Comparison of ENCODE assay signal across 14 cellular contexts in the genomic region with DNA sequence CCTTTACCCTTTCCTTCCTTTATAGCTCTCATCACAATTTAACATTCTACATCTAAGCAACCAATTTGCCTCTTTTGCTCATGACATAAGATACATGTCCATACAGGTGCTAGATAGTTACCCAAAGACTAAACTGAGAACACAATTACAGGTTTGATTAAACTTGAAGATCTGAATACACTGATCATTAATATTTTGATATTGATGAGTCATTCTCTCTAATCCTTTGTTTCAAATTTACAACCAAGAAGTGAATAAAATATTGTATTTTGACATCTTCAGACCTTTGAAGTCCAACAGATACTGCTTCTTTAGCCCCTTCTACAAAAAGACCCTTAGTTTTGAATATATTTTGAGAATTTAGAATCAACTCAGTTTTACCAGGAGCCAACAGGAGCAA. TPM values are rescaled to one million over a fixed set of nuclear protein-coding genes. Genes with fewer than 3 reads are reported as not detected.
DNase-seq lines count a peak whose midpoint lies in the region; ATAC-seq and TF ChIP-seq lines count a peak whose summit lies in the region.
"Had no signal": no experiment of that assay in that cellular context is flagged by ENCODE, and none has a peak within 500 bp of the region (broad histone marks: within the 10 kb centered on the region; RNA-seq: fewer than 3 reads in every experiment).

No MANE protein-coding gene starts in this region.

- RAD21 ChIA-PET in HCT116 (lab: Charles Lee; ENCODE audit: low non-redundant PET in 1 of 2, low total read pairs in 2 of 2, uncharacterized antibody in 2 of 2, unreplicated experiment in 2 of 2), result no interaction called here

- peak overlapping the region in 5 of 11 experiments; percentile 98 to 100 (median 100); a peak in 6 of 22 replicates for H3K27ac ChIP-seq in BLaER1 treated with 17β-estradiol and CSF1 and Interleukin-3, amounts not matched to agents 10 nM and 100 nM
- H3K27ac ChIP-seq in HCT116 (ENCODE audit: low read depth, low read length) (no peak overlapping the region), mesodermal cell (ENCODE audit: low read depth, low read length, severe bottlenecking) (no peak overlapping the region), gastrocnemius medialis (peak overlapping the region in 1 of 4 donors; percentile 95)
- H3K27ac ChIP-seq: heart left ventricle, skin epidermis had no signal

- no peaks in the 10 kb centered on the region for H3K9me2 ChIP-seq in HCT116 (ENCODE audit: insufficient read depth)

- H3K4me1 ChIP-seq in BLaER1 treated with 17β-estradiol and CSF1 and Interleukin-3, amounts not matched to agents 10 nM and 100 nM, result peaks cover 41 to 62% (median 56%) of the 10 kb centered on the region in 10 experiments
- H3K4me1 ChIP-seq in HCT116 (ENCODE audit: control insufficient read depth in 1 of 2, insufficient read depth in 2 of 2, low read length in 2 of 2) (peaks cover 13 to 27% of the 10 kb centered on the region in 2 experiments; a peak in 3 of 4 replicates), mesodermal cell (ENCODE audit: control insufficient read depth, insufficient read depth, low read length, poor library complexity, severe bottlenecking) (peaks cover 11% of the 10 kb centered on the region), gastrocnemius medialis (peaks cover 30% of the 10 kb centered on the region in 2 donors)

- peaks cover 63 to 75% (median 68%) of the 10 kb centered on the region in 11 experiments for H4K20me1 ChIP-seq in BLaER1 treated with 17β-estradiol and CSF1 and Interleukin-3, amounts not matched to agents 10 nM and 100 nM
- H4K20me1 ChIP-seq in HCT116 (ENCODE audit: insufficient read depth), result peaks cover 29% of the 10 kb centered on the region; the same call in 1 of the 2 replicates

- peak overlapping the region in 7 of 11 experiments; percentile 3 to 100 (median 99); a peak in 8 of 22 replicates for H3K9ac ChIP-seq in BLaER1 treated with 17β-estradiol and CSF1 and Interleukin-3, amounts not matched to agents 10 nM and 100 nM
- 0 out of 2 replicates have a peak overlapping the region, but pooled peaks have one; percentile 6 for H3K9ac ChIP-seq in HCT116 (ENCODE audit: low read length)

- ATAC-seq in HCT116 (no peak), left cardiac atrium (no peak), gastrocnemius medialis (no peak)
- no peak for ATAC-seq in activated T-helper 17 cell treated with anti-CD3 and anti-CD28 coated beads, Interleukin-2, amount 50 U/mL, for 72 hours (replicated peaks)
- ATAC-seq: heart left ventricle had no signal

- peak overlapping the region in 7 of 10 experiments; percentile 94 to 100 (median 97); a peak in 10 of 20 replicates for H3K4me3 ChIP-seq in BLaER1 treated with 17β-estradiol and CSF1 and Interleukin-3, amounts not matched to agents 10 nM and 100 nM
- no peak overlapping the region for H3K4me3 ChIP-seq in HCT116 (replicated peaks in 1 of 2; ENCODE audit: low read depth in 1 of 2, low read length in 2 of 2)
- peak overlapping the region; percentile 93 for H3K4me3 ChIP-seq in mesodermal cell (ENCODE audit: extremely low read depth, insufficient read depth, low read length, poor library complexity, severe bottlenecking)
- peak overlapping the region in 2 of 4 donors; percentile 89 to 97 for H3K4me3 ChIP-seq in gastrocnemius medialis
- H3K4me3 ChIP-seq: skin epidermis had no signal

- peak overlapping the region; percentile 97 for H3K4me3 Mint-ChIP-seq in activated T-helper 17 cell treated with anti-CD3 and anti-CD28 coated beads, Interleukin-2, amount 50 U/mL, for 72 hours

- TF ChIP-seq POLR2A in HCT116 (IDR thresholded peaks at IDR 0.05; ENCODE audit: borderline replicate concordance, extremely low read depth, insufficient read depth, insufficient read length), result no peak
- TF ChIP-seq POLR2A in gastrocnemius medialis (IDR thresholded peaks at IDR 0.05), result no peak

- peaks cover 7 to 16% (median 12%) of the 10 kb centered on the region in 11 experiments; a peak in 20 of 22 replicates for H3K9me3 ChIP-seq in BLaER1 treated with 17β-estradiol and CSF1 and Interleukin-3, amounts not matched to agents 10 nM and 100 nM (replicated peaks in 1 of 11)
- H3K9me3 ChIP-seq in HCT116 (ENCODE audit: control insufficient read depth in 1 of 2, insufficient read depth in 1 of 2, low read depth in 1 of 2, low read length in 2 of 2) (no peaks in the 10 kb centered on the region), mesodermal cell (ENCODE audit: control insufficient read depth, low read length) (no peaks in the 10 kb centered on the region), gastrocnemius medialis (peaks cover 0 to 7% (median 0%) of the 10 kb centered on the region in 3 donors)

- H3K79me2 ChIP-seq in HCT116 (ENCODE audit: insufficient read depth, low read length), result peaks cover 74% of the 10 kb centered on the region

- no peak overlapping the region for H2AFZ ChIP-seq in HCT116 (ENCODE audit: low read depth, low read length, poor library complexity, severe bottlenecking)

- POLR2A ChIA-PET in HCT116 (lab: Charles Lee), result no interaction called here

- no peak for TF ChIP-seq CTCF in HCT116 (IDR thresholded peaks at IDR 0.05 in 2 of 3, conservative IDR thresholded peaks at IDR 0.05 in 1 of 3; ENCODE audit: borderline replicate concordance in 1 of 3, insufficient read depth in 1 of 3, low read depth in 2 of 3, low read length in 2 of 3)
- TF ChIP-seq CTCF in gastrocnemius medialis (IDR thresholded peaks at IDR 0.05 in 4 of 5, conservative IDR thresholded peaks at IDR 0.05 in 1 of 5), result no peak

- in situ Hi-C loops in gastrocnemius medialis (cut with MboI; ENCODE audit: low sequenced_read_pairs in 4 of 4), result loop anchor here (10.0 to 25.0 kb wide), 5 partner anchors 255 to 705 kb away; a partner anchor contains a TSS

- no peaks in the 10 kb centered on the region for H3K27me3 ChIP-seq in BLaER1 treated with 17β-estradiol and CSF1 and Interleukin-3, amounts not matched to agents 10 nM and 100 nM
- H3K27me3 ChIP-seq in HCT116 (ENCODE audit: insufficient read depth, low read length) (no peaks in the 10 kb centered on the region), gastrocnemius medialis (no peaks in the 10 kb centered on the region)
- H3K27me3 ChIP-seq: heart left ventricle had no signal

- H3K9me3 Mint-ChIP-seq in activated T-helper 17 cell treated with anti-CD3 and anti-CD28 coated beads, Interleukin-2, amount 50 U/mL, for 72 hours, result no peaks in the 10 kb centered on the region

- CTCF ChIA-PET in HCT116 (lab: Charles Lee), result no interaction called here

- H3K36me3 Mint-ChIP-seq in activated T-helper 17 cell treated with anti-CD3 and anti-CD28 coated beads, Interleukin-2, amount 50 U/mL, for 72 hours (ENCODE audit: low read depth), result peaks cover 84% of the 10 kb centered on the region

- H3K4me1 Mint-ChIP-seq in activated T-helper 17 cell treated with anti-CD3 and anti-CD28 coated beads, Interleukin-2, amount 50 U/mL, for 72 hours, result peaks cover 49% of the 10 kb centered on the region

- BruUV-seq in HCT116 (replicated peaks; lab: Mats Ljungman, UMichigan), result no TSS peak

- H3K27me3 Mint-ChIP-seq in activated T-helper 17 cell treated with anti-CD3 and anti-CD28 coated beads, Interleukin-2, amount 50 U/mL, for 72 hours, result no peaks in the 10 kb centered on the region

- DNase-seq in HCT116 (ENCODE audit: low read depth, low spot score) (no peak), HPDE6-E6E7 (ENCODE audit: extremely low spot score) (no peak), left cardiac atrium (no peak), HK-2 (ENCODE audit: unreplicated experiment) (no peak), gastrocnemius medialis (no peak)
- DNase-seq: cortex of kidney; heart left ventricle; midbrain; NCI-H524; stimulated activated CD8-positive, alpha-beta memory T cell treated with anti-CD3 and anti-CD28 coated beads, Interleukin-4, amount 100 ng/mL, for 48 hours had no signal

- H3K27ac Mint-ChIP-seq in activated T-helper 17 cell treated with anti-CD3 and anti-CD28 coated beads, Interleukin-2, amount 50 U/mL, for 72 hours, result peak overlapping the region; percentile 21

- peaks cover 18 to 58% (median 48%) of the 10 kb centered on the region in 11 experiments; a peak in 21 of 22 replicates for H3K36me3 ChIP-seq in BLaER1 treated with 17β-estradiol and CSF1 and Interleukin-3, amounts not matched to agents 10 nM and 100 nM
- H3K36me3 ChIP-seq in HCT116 (ENCODE audit: control insufficient read depth in 1 of 2, insufficient read depth in 2 of 2, low read length in 2 of 2) (peaks cover 0 to 9% of the 10 kb centered on the region in 2 experiments; a peak in 2 of 4 replicates), mesodermal cell (ENCODE audit: control insufficient read depth, insufficient read depth, low read length) (peaks cover 33% of the 10 kb centered on the region), gastrocnemius medialis (peaks cover 0 to 22% of the 10 kb centered on the region in 2 donors)

- intact Hi-C loops in HCT116 (cut with micrococcal nuclease), result loop anchor here (5.0 kb wide), 1 partner anchor 475 kb away; a partner anchor contains a TSS
- intact Hi-C loops in left cardiac atrium (cut with DNase I), result loop anchor here in 1 of 2 donors (5.0 to 10.0 kb wide), 2 partner anchors 183 to 265 kb away; a partner anchor contains a TSS
- intact Hi-C loops in gastrocnemius medialis (cut with DNase I; ENCODE audit: low total_unique reads), result loop anchor here (5.0 to 10.0 kb wide), 7 partner anchors 50 to 695 kb away; a partner anchor contains a TSS

- no peak for TF ChIP-seq RAD21 in HCT116 (IDR thresholded peaks at IDR 0.05; ENCODE audit: low read depth)

- H3K4me2 ChIP-seq in BLaER1 treated with 17β-estradiol and CSF1 and Interleukin-3, amounts not matched to agents 10 nM and 100 nM, result peak overlapping the region; percentile 82 to 98 (median 93); a peak in 21 of 22 replicates
- peak overlapping the region; percentile 81; the same call in 1 of the 2 replicates for H3K4me2 ChIP-seq in HCT116 (ENCODE audit: low read length)

RNA-seq across cellular contexts. Expression of a gene that starts 2.6 kb away (rescaled TPM):
- total RNA-seq in HCT116 (2021; ENCODE audit: unreplicated experiment) (531 TPM), left cardiac atrium (100 to 1,000 TPM; 299 to 358 TPM), gastrocnemius medialis (100 to 1,000 TPM; 336 to 660 (median 421) TPM)
- polyA plus RNA-seq in HCT116 (2012), result 226 and 309 TPM in 2 replicates
- 100 to 1,000 TPM; 715 to 937 TPM for total RNA-seq in activated T-helper 17 cell treated with anti-CD3 and anti-CD28 coated beads, Interleukin-2, amount 50 U/mL, for 72 hours
- 1,118 TPM for polyA plus RNA-seq in mesodermal cell (2013, experiment 1 of 2)
- polyA plus RNA-seq in mesodermal cell (2013, experiment 2 of 2), result 1,260 TPM

RNA-seq across cellular contexts. Expression of a gene that starts 50.3 kb away (rescaled TPM):
- total RNA-seq in HCT116 (2021; ENCODE audit: unreplicated experiment) (231 TPM), left cardiac atrium (10 to 100 TPM in 1 of 2 donors, 1 to 10 TPM in 1; 9.4 to 15.5 TPM), gastrocnemius medialis (10 to 100 TPM in 2 of 4 donors, 1 to 10 TPM in 2; 2.4 to 32.7 (median 7.9) TPM)
- polyA plus RNA-seq in HCT116 (2012), result 178 and 186 TPM in 2 replicates
- total RNA-seq in activated T-helper 17 cell treated with anti-CD3 and anti-CD28 coated beads, Interleukin-2, amount 50 U/mL, for 72 hours, result 10 to 100 TPM; 23.3 to 51.9 TPM
- 63.2 TPM for polyA plus RNA-seq in mesodermal cell (2013, experiment 1 of 2)
- 59.5 TPM for polyA plus RNA-seq in mesodermal cell (2013, experiment 2 of 2)

Comparison
In these comparisons a context has a peak if more than half of its experiments do, and no peak if none do; other contexts are left out.
1. H3K4me3 ChIP-seq: peak in BLaER1 treated with 17β-estradiol and CSF1 and Interleukin-3, amounts not matched to agents 10 nM and 100 nM (7 of 10) and mesodermal cell (single experiment); none in HCT116 (0 of 2).